1 cellular context compared by ENCODE assay signal in the genomic region with DNA sequence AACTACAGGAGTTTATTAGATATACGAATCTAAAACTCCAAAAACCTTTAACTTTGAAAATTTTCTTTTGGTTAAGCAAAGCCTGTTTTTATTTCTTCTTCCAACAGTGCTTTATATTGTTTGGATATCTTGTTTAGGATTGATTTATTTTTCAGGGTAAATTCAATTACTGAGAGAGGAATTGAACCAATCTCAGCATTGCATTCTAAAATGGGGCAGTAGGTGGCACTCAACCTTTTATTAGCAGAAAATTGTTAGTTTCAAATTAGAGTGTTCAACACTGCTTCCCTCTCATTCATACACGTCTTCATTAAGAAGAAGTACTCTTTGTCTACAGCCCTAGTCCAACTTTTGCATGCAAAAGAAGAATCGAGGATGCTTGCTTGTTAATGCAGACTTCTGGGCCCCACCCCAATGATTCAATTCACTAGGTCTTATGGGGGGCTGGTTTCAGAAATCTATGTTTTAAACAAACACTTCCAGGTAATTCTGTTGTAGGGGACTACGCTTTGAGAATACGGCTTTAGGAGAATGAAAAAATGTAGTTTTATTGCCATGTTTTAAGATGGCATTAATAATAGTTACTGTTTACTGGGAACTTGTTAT.
TF ChIP-seq lines count a peak whose summit lies in the region.

No MANE protein-coding gene starts in this region.

TF ChIP-seq in endothelial cell of umbilical vein, 7 proteins besides CTCF, POLR2A, EP300 and RAD21:
- TF ChIP-seq JUN (IDR thresholded peaks at IDR 0.05; ENCODE audit: borderline replicate concordance, insufficient read depth, insufficient read length, low read depth) (no peak), POLR2AphosphoS5 (IDR thresholded peaks at IDR 0.05; ENCODE audit: insufficient read depth, low read depth, low read length) (no peak), FOS (IDR thresholded peaks at IDR 0.05; ENCODE audit: borderline replicate concordance, insufficient read depth, low read length) (no peak)
- TF ChIP-seq, protein P1, sequence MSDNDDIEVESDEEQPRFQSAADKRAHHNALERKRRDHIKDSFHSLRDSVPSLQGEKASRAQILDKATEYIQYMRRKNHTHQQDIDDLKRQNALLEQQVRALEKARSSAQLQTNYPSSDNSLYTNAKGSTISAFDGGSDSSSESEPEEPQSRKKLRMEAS (IDR thresholded peaks at IDR 0.05; ENCODE audit: insufficient read depth, insufficient read length): no peak
